ENCODE assay signal across 12 cellular contexts in genomic region chr1:198933506-198933905, GRCh38.
DNase-seq lines count a peak whose midpoint lies in the region; ATAC-seq and TF ChIP-seq lines count a peak whose summit lies in the region.
"Had no signal": no experiment of that assay in that cellular context is flagged by ENCODE, and none has a peak within 500 bp of the region (broad histone marks: within the 10 kb centered on the region; RNA-seq: fewer than 3 reads in every experiment).

No MANE protein-coding gene starts in this region.

- TF ChIP-seq CTCF in foreskin keratinocyte (conservative IDR thresholded peaks at IDR 0.05), result no peak

- peaks cover 58% of the 10 kb centered on the region for H3K4me1 ChIP-seq in foreskin keratinocyte
- H3K4me1 ChIP-seq in thymus (ENCODE audit: control insufficient read depth, insufficient read depth, low read length), result peaks cover 4% of the 10 kb centered on the region

- CTCF ChIA-PET in activated CD8-positive, alpha-beta memory T cell treated with anti-CD3 and anti-CD28 coated beads, Interleukin-2, amount 10 ng/mL, durations not matched to agents 7 days and 5 days (lab: Charles Lee), result interaction anchor here (1.2 kb wide), 1 partner anchor 310 kb away, joined by 3 read pairs; no protein-coding TSS in a partner anchor

- H3K36me3 Mint-ChIP-seq in activated CD8-positive, alpha-beta memory T cell treated with anti-CD3 and anti-CD28 coated beads, Interleukin-2, amount 10 ng/mL, durations not matched to agents 7 days and 5 days, result peaks cover 26% of the 10 kb centered on the region

- H3K9me3 Mint-ChIP-seq in activated CD8-positive, alpha-beta memory T cell treated with anti-CD3 and anti-CD28 coated beads, Interleukin-2, amount 10 ng/mL, durations not matched to agents 7 days and 5 days (ENCODE audit: low read depth), result no peaks in the 10 kb centered on the region
- H3K9me3 Mint-ChIP-seq: dendritic cell treated with granulocyte-macrophage colony-stimulating factor and Interleukin-4, amounts not matched to agents 40 ng/mL and 50 ng/mL, for 4 days had no signal

- H3K27me3 Mint-ChIP-seq in activated CD8-positive, alpha-beta memory T cell treated with anti-CD3 and anti-CD28 coated beads, Interleukin-2, amount 10 ng/mL, durations not matched to agents 7 days and 5 days, result no peaks in the 10 kb centered on the region
- H3K27me3 Mint-ChIP-seq: dendritic cell treated with granulocyte-macrophage colony-stimulating factor and Interleukin-4, amounts not matched to agents 40 ng/mL and 50 ng/mL, for 4 days; progenitor cell of endocrine pancreas had no signal

- H3K36me3 ChIP-seq in SK-N-MC (ENCODE audit: insufficient read depth, low read length) (peaks cover 50% of the 10 kb centered on the region), thymus (ENCODE audit: control insufficient read depth, insufficient read depth) (no peaks in the 10 kb centered on the region)

- H3K9me3 ChIP-seq in SK-N-MC (ENCODE audit: low read depth, low read length), result no peaks in the 10 kb centered on the region
- H3K9me3 ChIP-seq in thymus (ENCODE audit: control insufficient read depth), result no peaks in the 10 kb centered on the region

- H3K4me3 Mint-ChIP-seq in activated CD8-positive, alpha-beta memory T cell treated with anti-CD3 and anti-CD28 coated beads, Interleukin-2, amount 10 ng/mL, durations not matched to agents 7 days and 5 days, result no peak overlapping the region

- WGBS in thymus, result 8% methylated on average over 3 of the region's 3 CpGs

- DNase-seq in activated CD8-positive, alpha-beta memory T cell treated with anti-CD3 and anti-CD28 coated beads, Interleukin-2, amount 10 ng/mL, durations not matched to agents 7 days and 5 days, result no peak
- no peak for DNase-seq in activated CD8-positive, alpha-beta memory T cell treated with anti-CD3 and anti-CD28 coated beads, Interleukin-2, amount 50 U/mL, for 48 hours
- DNase-seq in SK-N-MC (ENCODE audit: low read depth, low spot score), result no peak
- no peak for DNase-seq in foreskin keratinocyte
- DNase-seq in HuH-7 (ENCODE audit: low spot score), result no peak
- DNase-seq: NCI-H1417 treated with DMSO at 0.1 percent for 48 hours had no signal

- TF ChIP-seq POLR2A in GM18505 (IDR thresholded peaks at IDR 0.05; ENCODE audit: borderline replicate concordance, extremely low read depth, insufficient read depth, insufficient read length), result no peak

- no peak for ATAC-seq in activated CD8-positive, alpha-beta memory T cell treated with anti-CD3 and anti-CD28 coated beads, Interleukin-2, amount 10 ng/mL, durations not matched to agents 7 days and 5 days
- ATAC-seq in foreskin keratinocyte (no peak), HG03342 (IDR thresholded peaks at IDR 0.05; ENCODE audit: unreplicated experiment) (no peak), GM18505 (IDR thresholded peaks at IDR 0.05; ENCODE audit: unreplicated experiment) (no peak)

- peaks cover 47% of the 10 kb centered on the region for H3K4me1 Mint-ChIP-seq in activated CD8-positive, alpha-beta memory T cell treated with anti-CD3 and anti-CD28 coated beads, Interleukin-2, amount 10 ng/mL, durations not matched to agents 7 days and 5 days

- H3K9ac ChIP-seq in SK-N-MC (ENCODE audit: insufficient read length), result peak overlapping the region; percentile 95

- H3K4me3 ChIP-seq in SK-N-MC, result peak overlapping the region; percentile 96
- H3K4me3 ChIP-seq in thymus (ENCODE audit: low read length), result peak overlapping the region; percentile 46

- peak overlapping the region; percentile 96 for H3K27ac ChIP-seq in SK-N-MC
- peak overlapping the region; percentile 62 for H3K27ac ChIP-seq in foreskin keratinocyte
- peak overlapping the region; percentile 44 for H3K27ac ChIP-seq in thymus (ENCODE audit: low read depth)
- H3K27ac ChIP-seq: RWPE1 had no signal

- H3K27ac Mint-ChIP-seq in activated CD8-positive, alpha-beta memory T cell treated with anti-CD3 and anti-CD28 coated beads, Interleukin-2, amount 10 ng/mL, durations not matched to agents 7 days and 5 days, result peak overlapping the region; percentile 66
- H3K27ac Mint-ChIP-seq: progenitor cell of endocrine pancreas had no signal

- no peaks in the 10 kb centered on the region for H3K27me3 ChIP-seq in foreskin keratinocyte
- no peaks in the 10 kb centered on the region for H3K27me3 ChIP-seq in thymus (ENCODE audit: control insufficient read depth, insufficient read depth)

Comparison
In these comparisons a context has a peak if more than half of its experiments do, and no peak if none do; other contexts are left out.
1. H3K27ac ChIP-seq: peak in every context shown above with its lines; median percentile 96 in SK-N-MC; 62 in foreskin keratinocyte; 44 in thymus.